ENCODE assay signal across 21 cellular contexts in genomic region chr11:11748706-11749365, GRCh38.
A peak's percentile ranks its signal among the peaks of the same experiment; 100 is the strongest.
DNase-seq lines count a peak whose midpoint lies in the region; ATAC-seq, FAIRE-seq and TF ChIP-seq lines count a peak whose summit lies in the region.
"Had no signal": no experiment of that assay in that cellular context is flagged by ENCODE, and none has a peak within 500 bp of the region (broad histone marks: within the 10 kb centered on the region; RNA-seq: fewer than 3 reads in every experiment).

No MANE protein-coding gene starts in this region.

- H4K20me1 ChIP-seq in astrocyte (ENCODE audit: insufficient read depth, low read length) (no peaks in the 10 kb centered on the region), keratinocyte (ENCODE audit: control insufficient read depth, extremely low read depth, insufficient read depth, low read length) (no peaks in the 10 kb centered on the region), HepG2 (ENCODE audit: insufficient read depth, low read length) (no peaks in the 10 kb centered on the region)

- DNase-seq in AG08395 (ENCODE audit: low spot score), result peak; percentile 25
- peak; percentile 47 for DNase-seq in HS-27A (ENCODE audit: low read depth)
- DNase-seq in astrocyte (ENCODE audit: low read depth), result peak; percentile 14
- peak; percentile 28 for DNase-seq in keratinocyte (ENCODE audit: low read depth, low spot score)
- DNase-seq in T-helper 2 cell treated with Interferon-gamma antibody and Interleukin-4, amounts not matched to agents 5 μg/mL and 100 μg/mL, for 36 hours (ENCODE audit: low spot score), result no peak
- DNase-seq in stimulated activated effector memory CD8-positive, alpha-beta T cell treated with anti-CD3 and anti-CD28 coated beads, Interleukin-12 subunit alpha, Interleukin-12 subunit beta, amount 100 ng/mL, for 72 hours (ENCODE audit: low spot score in 2 of 2), result no peak
- no peak for DNase-seq in NCI-H187 treated with DMSO at 0.1 percent for 48 hours (lab: John Stamatoyannopoulos, UW)
- no peak for DNase-seq in HepG2 (ENCODE audit: low spot score)
- DNase-seq: activated CD4-positive, CD25-positive, alpha-beta regulatory T cell; activated CD8-positive, alpha-beta T cell treated with anti-CD3 and anti-CD28 coated beads for 36 hours; activated naive CD4-positive, alpha-beta T cell treated with Interleukin-2 at 50 U/mL for 16 hours; activated T-cell treated with anti-CD3 and anti-CD28 coated beads, Interleukin-2, amount 50 U/mL, for 24 hours; AML-193; DND-41; effector memory CD4-positive, alpha-beta T cell; midbrain; NCI-H1417; stimulated activated CD8-positive, alpha-beta memory T cell treated with anti-CD3 and anti-CD28 coated beads, Interleukin-4, amount 100 ng/mL, for 48 hours had no signal

- peaks cover 3% of the 10 kb centered on the region for H3K27me3 Mint-ChIP-seq in astrocyte (ENCODE audit: low read depth, unreplicated experiment)
- H3K27me3 Mint-ChIP-seq in T-helper 2 cell treated with Interferon-gamma antibody and Interleukin-4, amounts not matched to agents 5 μg/mL and 100 μg/mL, for 36 hours (ENCODE audit: low read depth), result peaks cover 16% of the 10 kb centered on the region

- H3K4me3 ChIP-seq in astrocyte (ENCODE audit: insufficient read depth, low read depth, low read length) (no peak overlapping the region), keratinocyte (ENCODE audit: control insufficient read depth in 2 of 3, extremely low read depth in 1 of 3, insufficient read depth in 2 of 3, low read depth in 1 of 3, low read length in 3 of 3) (no peak overlapping the region), HepG2 (replicated peaks in 1 of 3; ENCODE audit: insufficient read depth in 1 of 3, low read depth in 2 of 3, low read length in 3 of 3) (no peak overlapping the region)
- H3K4me3 ChIP-seq: neural progenitor cell, SJSA1, vagina had no signal

- BruUV-seq in HepG2 (replicated peaks; lab: Mats Ljungman, UMichigan), result no TSS peak

- WGBS in HepG2 (ENCODE audit: low lambda C conversion rate), result 3% methylated on average over 4 of the region's 4 CpGs

- ATAC-seq in stimulated activated effector memory CD8-positive, alpha-beta T cell treated with anti-CD3 and anti-CD28 coated beads, Interleukin-12 subunit alpha, Interleukin-12 subunit beta, amount 100 ng/mL, for 72 hours, result no peak
- no peak for ATAC-seq in HepG2
- ATAC-seq: activated CD8-positive, alpha-beta T cell treated with anti-CD3 and anti-CD28 coated beads for 36 hours had no signal

- H3K27me3 ChIP-seq in astrocyte (ENCODE audit: insufficient read depth, low read length), result peaks cover 14% of the 10 kb centered on the region
- H3K27me3 ChIP-seq in keratinocyte (ENCODE audit: control insufficient read depth, extremely low read depth, insufficient read depth, low read length), result no peaks in the 10 kb centered on the region
- peaks cover 0 to 2% of the 10 kb centered on the region in 2 experiments; a peak in 1 of 5 replicates for H3K27me3 ChIP-seq in HepG2 (ENCODE audit: control insufficient read depth in 1 of 2, insufficient read depth in 2 of 2, low read length in 2 of 2)
- H3K27me3 ChIP-seq: neural progenitor cell, vagina had no signal

- no peaks in the 10 kb centered on the region for H3K9me1 ChIP-seq in keratinocyte (ENCODE audit: control insufficient read depth, extremely low read depth, insufficient read depth, low read length)

- no peak for TF ChIP-seq EP300 in HepG2 (IDR thresholded peaks at IDR 0.05; ENCODE audit: low read depth in 2 of 2, low read length in 2 of 2)
- TF ChIP-seq EP300 in HepG2 (CRISPR knock-in tag; IDR thresholded peaks at IDR 0.05; ENCODE audit: borderline replicate concordance), result no peak

- H3K79me2 ChIP-seq in astrocyte (ENCODE audit: insufficient read depth, low read length) (no peaks in the 10 kb centered on the region), keratinocyte (ENCODE audit: control insufficient read depth, insufficient read depth, low read length) (no peaks in the 10 kb centered on the region), HepG2 (ENCODE audit: insufficient read depth, low read length) (no peaks in the 10 kb centered on the region)

- POLR2A ChIA-PET in HepG2 (lab: Yijun Ruan, JAX), result no interaction called here

- in situ Hi-C loops in HepG2 (cut with HindIII; ENCODE audit: extremely low pct_ligation_motif_present, low pct_unique_long_range_greater_than_20kb), result no loop called here

- H3K9ac ChIP-seq in astrocyte (ENCODE audit: low read length), result no peak overlapping the region
- no peak overlapping the region for H3K9ac ChIP-seq in keratinocyte (ENCODE audit: control insufficient read depth, extremely low read depth, insufficient read depth, low read length)
- H3K9ac ChIP-seq in HepG2 (ENCODE audit: insufficient read depth, low read depth, low read length), result no peak overlapping the region
- H3K9ac ChIP-seq: neural progenitor cell had no signal

- no peaks in the 10 kb centered on the region for H3K36me3 Mint-ChIP-seq in astrocyte (ENCODE audit: low read depth, unreplicated experiment)
- H3K36me3 Mint-ChIP-seq in T-helper 2 cell treated with Interferon-gamma antibody and Interleukin-4, amounts not matched to agents 5 μg/mL and 100 μg/mL, for 36 hours (ENCODE audit: low read depth), result no peaks in the 10 kb centered on the region
- H3K36me3 Mint-ChIP-seq in stimulated activated effector memory CD8-positive, alpha-beta T cell treated with anti-CD3 and anti-CD28 coated beads, Interleukin-12 subunit alpha, Interleukin-12 subunit beta, amount 100 ng/mL, for 72 hours, result no peaks in the 10 kb centered on the region
- H3K36me3 Mint-ChIP-seq: neural progenitor cell had no signal

- no peak overlapping the region for H3K27ac ChIP-seq in astrocyte (ENCODE audit: low read depth, low read length)
- H3K27ac ChIP-seq in keratinocyte (ENCODE audit: control insufficient read depth, insufficient read depth, low read length), result peak overlapping the region; percentile 5
- H3K27ac ChIP-seq in HepG2 (ENCODE audit: extremely low read length, insufficient read depth, low read length), result no peak overlapping the region
- H3K27ac ChIP-seq: neural progenitor cell, SJSA1, vagina had no signal

- H3K4me3 Mint-ChIP-seq in astrocyte (ENCODE audit: unreplicated experiment), result no peak overlapping the region
- no peak overlapping the region for H3K4me3 Mint-ChIP-seq in T-helper 2 cell treated with Interferon-gamma antibody and Interleukin-4, amounts not matched to agents 5 μg/mL and 100 μg/mL, for 36 hours
- no peak overlapping the region for H3K4me3 Mint-ChIP-seq in stimulated activated effector memory CD8-positive, alpha-beta T cell treated with anti-CD3 and anti-CD28 coated beads, Interleukin-12 subunit alpha, Interleukin-12 subunit beta, amount 100 ng/mL, for 72 hours
- H3K4me3 Mint-ChIP-seq: activated CD8-positive, alpha-beta T cell treated with anti-CD3 and anti-CD28 coated beads for 36 hours; activated T-cell treated with anti-CD3 and anti-CD28 coated beads, Interleukin-2, amount 50 U/mL, for 24 hours; neural progenitor cell had no signal

- intact Hi-C loops in HepG2 (cut with micrococcal nuclease; ENCODE audit: unreplicated experiment), result no loop called here

- no peak overlapping the region for H3K27ac Mint-ChIP-seq in astrocyte (ENCODE audit: unreplicated experiment)
- H3K27ac Mint-ChIP-seq in T-helper 2 cell treated with Interferon-gamma antibody and Interleukin-4, amounts not matched to agents 5 μg/mL and 100 μg/mL, for 36 hours, result no peak overlapping the region
- H3K27ac Mint-ChIP-seq in stimulated activated effector memory CD8-positive, alpha-beta T cell treated with anti-CD3 and anti-CD28 coated beads, Interleukin-12 subunit alpha, Interleukin-12 subunit beta, amount 100 ng/mL, for 72 hours, result no peak overlapping the region
- H3K27ac Mint-ChIP-seq: activated CD8-positive, alpha-beta T cell treated with anti-CD3 and anti-CD28 coated beads for 36 hours; activated T-cell treated with anti-CD3 and anti-CD28 coated beads, Interleukin-2, amount 50 U/mL, for 24 hours; neural progenitor cell had no signal

- no peak for TF ChIP-seq CTCF in astrocyte (IDR thresholded peaks at IDR 0.05; ENCODE audit: insufficient read depth, low read depth, low read length)
- TF ChIP-seq CTCF in keratinocyte (optimal IDR thresholded peaks at IDR 0.05 in 1 of 3, IDR thresholded peaks at IDR 0.05 in 1 of 3, conservative IDR thresholded peaks at IDR 0.05 in 1 of 3; ENCODE audit: extremely low read depth in 1 of 3, insufficient read depth in 2 of 3, low read length in 3 of 3), result no peak
- TF ChIP-seq CTCF in HepG2 (CRISPR knock-in tag; IDR thresholded peaks at IDR 0.05), result no peak

- CTCF ChIA-PET in HepG2 (lab: Yijun Ruan, JAX; ENCODE audit: low intra/inter-chr PET ratio, low total read pairs), result no interaction called here

- no peak for TF ChIP-seq RAD21 in HepG2 (CRISPR knock-in tag; IDR thresholded peaks at IDR 0.05)

- H3K4me1 ChIP-seq in astrocyte (ENCODE audit: insufficient read depth, low read length) (no peaks in the 10 kb centered on the region), keratinocyte (ENCODE audit: control insufficient read depth, extremely low read depth, insufficient read depth, low read length) (peaks cover 28% of the 10 kb centered on the region), HepG2 (ENCODE audit: insufficient read depth, low read length) (no peaks in the 10 kb centered on the region)
- H3K4me1 ChIP-seq: vagina had no signal

- H2AFZ ChIP-seq in astrocyte (ENCODE audit: low read depth, low read length), result no peak overlapping the region
- no peak overlapping the region for H2AFZ ChIP-seq in keratinocyte (ENCODE audit: control insufficient read depth, low read length)
- H2AFZ ChIP-seq in HepG2 (ENCODE audit: low read length), result no peak overlapping the region
- H2AFZ ChIP-seq: neural progenitor cell had no signal

- FAIRE-seq in astrocyte (lab: Jason Lieb, UNC) (no peak), keratinocyte (lab: Jason Lieb, UNC) (peak; percentile 77), HepG2 (lab: Jason Lieb, UNC) (no peak)

- H3K36me3 ChIP-seq in astrocyte (ENCODE audit: insufficient read depth, low read length) (no peaks in the 10 kb centered on the region), keratinocyte (ENCODE audit: control insufficient read depth in 2 of 2, extremely low read depth in 1 of 2, insufficient read depth in 2 of 2, low read length in 2 of 2) (no peaks in the 10 kb centered on the region), HepG2 (replicated peaks in 1 of 2; ENCODE audit: control insufficient read depth in 1 of 2, insufficient read depth in 2 of 2, low read length in 2 of 2) (no peaks in the 10 kb centered on the region)
- H3K36me3 ChIP-seq: neural progenitor cell, SJSA1, vagina had no signal

- H3K4me1 Mint-ChIP-seq in astrocyte (ENCODE audit: low read depth, unreplicated experiment), result peaks cover 4% of the 10 kb centered on the region
- no peaks in the 10 kb centered on the region for H3K4me1 Mint-ChIP-seq in T-helper 2 cell treated with Interferon-gamma antibody and Interleukin-4, amounts not matched to agents 5 μg/mL and 100 μg/mL, for 36 hours (ENCODE audit: low read depth)
- H3K4me1 Mint-ChIP-seq in stimulated activated effector memory CD8-positive, alpha-beta T cell treated with anti-CD3 and anti-CD28 coated beads, Interleukin-12 subunit alpha, Interleukin-12 subunit beta, amount 100 ng/mL, for 72 hours, result no peaks in the 10 kb centered on the region
- H3K4me1 Mint-ChIP-seq: neural progenitor cell had no signal

- H3K4me2 ChIP-seq in astrocyte (ENCODE audit: low read length) (no peak overlapping the region), keratinocyte (ENCODE audit: control insufficient read depth, extremely low read depth, insufficient read depth, low read depth, low read length) (peak overlapping the region; percentile 9), HepG2 (ENCODE audit: low read depth, low read length) (no peak overlapping the region)
- H3K4me2 ChIP-seq: neural progenitor cell had no signal

- TF ChIP-seq POLR2A in HepG2 (IDR thresholded peaks at IDR 0.05; ENCODE audit: insufficient read depth in 1 of 2, low read depth in 2 of 2, low read length in 2 of 2), result no peak

- dilution Hi-C loops in keratinocyte (cut with MboI; ENCODE audit: extremely low pct_ligation_motif_present, low sequenced_read_pairs), result no loop called here

- H3K9me3 Mint-ChIP-seq in astrocyte (ENCODE audit: unreplicated experiment), result no peaks in the 10 kb centered on the region
- no peaks in the 10 kb centered on the region for H3K9me3 Mint-ChIP-seq in T-helper 2 cell treated with Interferon-gamma antibody and Interleukin-4, amounts not matched to agents 5 μg/mL and 100 μg/mL, for 36 hours
- H3K9me3 Mint-ChIP-seq in stimulated activated effector memory CD8-positive, alpha-beta T cell treated with anti-CD3 and anti-CD28 coated beads, Interleukin-12 subunit alpha, Interleukin-12 subunit beta, amount 100 ng/mL, for 72 hours, result no peaks in the 10 kb centered on the region
- H3K9me3 Mint-ChIP-seq: activated CD8-positive, alpha-beta T cell treated with anti-CD3 and anti-CD28 coated beads for 36 hours; activated T-cell treated with anti-CD3 and anti-CD28 coated beads, Interleukin-2, amount 50 U/mL, for 24 hours; neural progenitor cell had no signal

- no peaks in the 10 kb centered on the region for H3K9me3 ChIP-seq in astrocyte (ENCODE audit: insufficient read depth, low read depth, low read length)
- H3K9me3 ChIP-seq in keratinocyte (ENCODE audit: control insufficient read depth, low read depth, low read length), result no peaks in the 10 kb centered on the region
- H3K9me3 ChIP-seq in HepG2 (ENCODE audit: low read length), result no peaks in the 10 kb centered on the region
- H3K9me3 ChIP-seq: SJSA1, vagina had no signal

Comparison
In these comparisons a context has a peak if more than half of its experiments do, and no peak if none do; other contexts are left out.
1. DNase-seq: peak in AG08395 (single experiment), HS-27A (single experiment), astrocyte (single experiment) and keratinocyte (single experiment); none in T-helper 2 cell treated with Interferon-gamma antibody and Interleukin-4, amounts not matched to agents 5 μg/mL and 100 μg/mL, for 36 hours (single experiment), stimulated activated effector memory CD8-positive, alpha-beta T cell treated with anti-CD3 and anti-CD28 coated beads, Interleukin-12 subunit alpha, Interleukin-12 subunit beta, amount 100 ng/mL, for 72 hours (0 of 2), NCI-H187 treated with DMSO at 0.1 percent for 48 hours (single experiment) and HepG2 (single experiment).